7 cellular contexts compared by ENCODE assay signal in the genomic region with DNA sequence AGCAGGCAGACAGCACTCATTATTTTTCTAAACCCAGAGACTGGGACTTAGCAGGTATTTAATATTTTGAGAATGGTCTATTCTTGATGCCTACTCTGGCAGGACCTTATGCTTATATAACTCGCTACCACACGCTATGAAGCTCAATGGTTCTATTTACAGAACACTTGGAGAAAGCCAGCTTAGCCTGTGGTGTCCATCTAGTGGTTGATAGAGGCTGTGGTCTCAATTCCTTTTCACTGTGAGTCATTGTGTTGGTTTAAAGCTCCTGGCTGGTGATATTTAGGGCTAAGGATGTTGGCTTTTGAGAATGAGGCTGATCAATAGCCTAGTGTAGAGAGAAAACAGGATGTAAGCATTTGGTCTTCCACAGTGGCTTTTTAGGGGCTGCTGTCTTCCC.
DNase-seq lines count a peak whose midpoint lies in the region; ATAC-seq and TF ChIP-seq lines count a peak whose summit lies in the region.

No MANE protein-coding gene starts in this region.

- 23 to 28% (median 28%) methylated on average over 2 of the region's 2 CpGs for WGBS in ovary, 3 donors

- no peak overlapping the region for H2AFZ ChIP-seq in PC-9

- H3K4me2 ChIP-seq in PC-9 = no peak overlapping the region

- H3K27me3 ChIP-seq in PC-9 (ENCODE audit: insufficient read depth, low read depth) = no peaks in the 10 kb centered on the region
- H3K27me3 ChIP-seq in ovary = no peaks in the 10 kb centered on the region

- H3K4me1 ChIP-seq in PC-9 (replicated peaks; ENCODE audit: insufficient read depth) (peaks cover 3% of the 10 kb centered on the region; the same call in 1 of the 2 replicates), ovary (ENCODE audit: insufficient read depth) (peaks cover 4% of the 10 kb centered on the region)

- DNase-seq in HS-5 (ENCODE audit: low read depth) (peak; percentile 57), PC-9 (peak in 1 of 2 experiments; percentile 52), fibroblast of mammary gland (ENCODE audit: low read depth) (peak; percentile 88), ovary (no peak)
- DNase-seq in activated CD4-positive, alpha-beta T cell treated with anti-CD3 and anti-CD28 coated beads for 1 hour = no peak
- no peak for DNase-seq in activated T-cell treated with anti-CD3 and anti-CD28 coated beads, Interleukin-2, amount 50 U/mL, for 1 hour

- H3K36me3 ChIP-seq in PC-9 (ENCODE audit: low read depth) (no peaks in the 10 kb centered on the region), ovary (no peaks in the 10 kb centered on the region)

- ATAC-seq in HG03196 (IDR thresholded peaks at IDR 0.05; ENCODE audit: unreplicated experiment) = no peak

- CTCF ChIA-PET in PC-9 (lab: Charles Lee) = interaction anchor here (0.5 to 0.7 kb wide), 3 partner anchors 9 to 179 kb away, joined by 3 read pairs; no protein-coding TSS in a partner anchor

- no peaks in the 10 kb centered on the region for H3K9me2 ChIP-seq in PC-9 (ENCODE audit: insufficient read depth)

- intact Hi-C loops in PC-9 (cut with micrococcal nuclease; ENCODE audit: unreplicated experiment) (loop anchor here (5.0 to 10.0 kb wide), 2 partner anchors 397 to 401 kb away; no protein-coding TSS in a partner anchor), ovary (cut with DNase I) (loop anchor here in 3 of 4 donors (5.0 to 10.0 kb wide), 4 partner anchors 49 to 173 kb away; no protein-coding TSS in a partner anchor)

- BruUV-seq in PC-9 (replicated peaks; lab: Mats Ljungman, UMichigan) = no TSS peak

- H4K20me1 ChIP-seq in PC-9 (ENCODE audit: insufficient read depth) = no peaks in the 10 kb centered on the region

- H3K79me2 ChIP-seq in PC-9 (ENCODE audit: low read depth) = no peaks in the 10 kb centered on the region

- POLR2A ChIA-PET in PC-9 (lab: Charles Lee; ENCODE audit: unreplicated experiment) = no interaction called here

- no peaks in the 10 kb centered on the region for H3K9me3 ChIP-seq in PC-9 (ENCODE audit: insufficient read depth, low read depth)
- H3K9me3 ChIP-seq in ovary = no peaks in the 10 kb centered on the region

- H3F3A ChIP-seq in PC-9 (ENCODE audit: insufficient read depth, low read depth) = no peaks in the 10 kb centered on the region; the same call in 1 of the 2 replicates

- no peak overlapping the region for H3K27ac ChIP-seq in PC-9
- H3K27ac ChIP-seq in ovary = no peak overlapping the region

- H3K4me3 ChIP-seq in PC-9 = no peak overlapping the region
- H3K4me3 ChIP-seq in fibroblast of mammary gland (ENCODE audit: control insufficient read depth, low read depth, low read length) = no peak overlapping the region
- H3K4me3 ChIP-seq in ovary = no peak overlapping the region

- no peak for TF ChIP-seq POLR2A in ovary (IDR thresholded peaks at IDR 0.05)

- TF ChIP-seq EP300 in ovary (IDR thresholded peaks at IDR 0.05) = no peak

- TF ChIP-seq CTCF in PC-9 (conservative IDR thresholded peaks at IDR 0.05) = peak; percentile 59
- peak; percentile 78 for TF ChIP-seq CTCF in fibroblast of mammary gland (conservative IDR thresholded peaks at IDR 0.05; ENCODE audit: control insufficient read depth, insufficient read depth, low read depth, low read length)
- peak in 2 of 3 donors; percentile 23 to 59 for TF ChIP-seq CTCF in ovary (IDR thresholded peaks at IDR 0.05)

Comparison
In these comparisons a context has a peak if more than half of its experiments do, and no peak if none do; other contexts are left out.
1. DNase-seq: peak in HS-5 (single experiment) and fibroblast of mammary gland (single experiment); none in ovary (0 of 5), activated CD4-positive, alpha-beta T cell treated with anti-CD3 and anti-CD28 coated beads for 1 hour (single experiment) and activated T-cell treated with anti-CD3 and anti-CD28 coated beads, Interleukin-2, amount 50 U/mL, for 1 hour (single experiment).
2. Peak in every context shown above with its lines, with median percentiles within 50 percentile points of each other: CTCF ChIP-seq.